ENCODE assay signal across 12 cellular contexts in the genomic region with DNA sequence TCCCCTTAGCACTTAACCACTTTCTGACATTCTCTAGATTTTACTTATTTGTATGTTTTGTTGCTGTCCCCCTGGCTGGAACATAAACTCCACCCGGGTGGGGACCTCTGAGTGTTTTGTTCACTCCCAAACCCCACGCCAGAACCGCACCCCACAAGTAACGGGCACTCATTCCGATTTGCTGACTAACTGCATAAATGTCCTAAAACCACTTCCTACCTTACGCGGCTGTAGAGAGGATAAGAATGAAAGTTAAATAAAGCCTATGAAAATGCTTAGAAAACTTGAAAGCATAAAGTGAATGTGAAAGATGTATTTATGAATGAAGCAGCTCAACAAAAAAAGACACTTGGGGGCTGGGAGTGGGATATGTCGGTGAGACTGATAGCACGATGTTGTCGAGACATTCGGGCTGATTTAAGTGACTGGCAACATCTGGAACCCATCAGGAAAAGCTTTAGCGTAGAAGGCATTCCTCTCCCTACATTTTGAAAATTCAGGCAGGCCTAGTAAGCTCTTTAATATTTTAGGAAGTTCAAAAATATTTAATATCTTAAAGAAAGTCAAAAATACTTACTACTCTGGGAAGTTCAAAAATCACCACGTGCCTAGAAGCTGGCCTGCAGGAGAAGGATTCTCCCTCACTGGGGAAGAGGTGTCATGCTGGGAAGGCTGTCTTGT.
DNase-seq lines count a peak whose midpoint lies in the region; ATAC-seq and TF ChIP-seq lines count a peak whose summit lies in the region.
"Had no signal": no experiment of that assay in that cellular context is flagged by ENCODE, and none has a peak within 500 bp of the region (broad histone marks: within the 10 kb centered on the region; RNA-seq: fewer than 3 reads in every experiment).

No MANE protein-coding gene starts in this region.

- H3K4me1 ChIP-seq in stomach, result peaks cover 5 to 27% (median 17%) of the 10 kb centered on the region in 4 donors

- peak overlapping the region; percentile 43 for H3K4me3 Mint-ChIP-seq in activated T-helper 2 cell treated with anti-CD3 and anti-CD28 coated beads, Interferon-gamma antibody, Interleukin-2, Interleukin-4, amounts not matched to agents 10 μg/mL and 5 μg/mL and 100 μg/mL, durations not matched to agents 14 hours and 24 hours and 36 hours (ENCODE audit: low read depth)
- peak overlapping the region; percentile 57 to 78 (median 70) for H3K4me3 Mint-ChIP-seq in immature natural killer cell

- H3K36me3 Mint-ChIP-seq in activated T-helper 2 cell treated with anti-CD3 and anti-CD28 coated beads, Interferon-gamma antibody, Interleukin-2, Interleukin-4, amounts not matched to agents 10 μg/mL and 5 μg/mL and 100 μg/mL, durations not matched to agents 14 hours and 24 hours and 36 hours (ENCODE audit: low read depth), result no peaks in the 10 kb centered on the region
- H3K36me3 Mint-ChIP-seq in immature natural killer cell, result peaks cover 0 to 4% (median 0%) of the 10 kb centered on the region in 3 donors

- WGBS in stomach, 5 donors, result 52 to 60% (median 55%) methylated on average over 13 of the region's 13 CpGs

- intact Hi-C loops in activated T-helper 2 cell treated with anti-CD3 and anti-CD28 coated beads, Interferon-gamma antibody, Interleukin-2, Interleukin-4, amounts not matched to agents 10 μg/mL and 5 μg/mL and 100 μg/mL, durations not matched to agents 14 hours and 24 hours and 36 hours (cut with micrococcal nuclease), result loop anchor here (2.0 to 5.0 kb wide), 2 partner anchors 121 to 193 kb away; no protein-coding TSS in a partner anchor
- intact Hi-C loops in stomach (cut with DNase I; ENCODE audit: low total_unique reads), result no loop called here

- no peak for TF ChIP-seq POLR2A in stomach (IDR thresholded peaks at IDR 0.05)

- peak overlapping the region in 1 of 5 donors; percentile 17 for H3K27ac ChIP-seq in stomach
- H3K27ac ChIP-seq: gastrocnemius medialis had no signal

- no peaks in the 10 kb centered on the region for H3K36me3 ChIP-seq in stomach
- H3K36me3 ChIP-seq: gastrocnemius medialis had no signal

- H3K4me3 ChIP-seq in AG10803 (ENCODE audit: low read length), result peak overlapping the region; percentile 46
- H3K4me3 ChIP-seq in stomach, result no peak overlapping the region
- H3K4me3 ChIP-seq: gastrocnemius medialis had no signal

- peak overlapping the region; percentile 0 for H3K27ac Mint-ChIP-seq in activated T-helper 2 cell treated with anti-CD3 and anti-CD28 coated beads, Interferon-gamma antibody, Interleukin-2, Interleukin-4, amounts not matched to agents 10 μg/mL and 5 μg/mL and 100 μg/mL, durations not matched to agents 14 hours and 24 hours and 36 hours
- peak overlapping the region in 4 of 6 donors; percentile 0 to 47 (median 4) for H3K27ac Mint-ChIP-seq in immature natural killer cell
- H3K27ac Mint-ChIP-seq: progenitor cell of endocrine pancreas had no signal

- TF ChIP-seq EP300 in stomach (IDR thresholded peaks at IDR 0.05), result no peak

- no peaks in the 10 kb centered on the region for H3K9me3 Mint-ChIP-seq in activated T-helper 2 cell treated with anti-CD3 and anti-CD28 coated beads, Interferon-gamma antibody, Interleukin-2, Interleukin-4, amounts not matched to agents 10 μg/mL and 5 μg/mL and 100 μg/mL, durations not matched to agents 14 hours and 24 hours and 36 hours
- H3K9me3 Mint-ChIP-seq in immature natural killer cell, result no peaks in the 10 kb centered on the region

- DNase-seq in AG10803 (ENCODE audit: low read depth), result peak; percentile 92
- peak; percentile 89 for DNase-seq in HS-5 (ENCODE audit: low read depth)
- DNase-seq in activated T-helper 2 cell treated with anti-CD3 and anti-CD28 coated beads, Interferon-gamma antibody, Interleukin-2, Interleukin-4, amounts not matched to agents 10 μg/mL and 5 μg/mL and 100 μg/mL, durations not matched to agents 14 hours and 24 hours and 36 hours (ENCODE audit: low spot score), result peak; percentile 13
- peak in 1 of 3 donors; percentile 10 for DNase-seq in immature natural killer cell
- no peak for DNase-seq in kidney glomerular epithelial cell (lab: John Stamatoyannopoulos, UW)
- DNase-seq in stomach, result no peak
- DNase-seq in activated effector memory CD4-positive, alpha-beta T cell treated with anti-CD3 and anti-CD28 coated beads, Interleukin-2, amount 50 U/mL, for 16 hours, result no peak
- DNase-seq: activated CD8-positive, alpha-beta memory T cell treated with anti-CD3 and anti-CD28 coated beads for 24 hours; DMS79; gastrocnemius medialis had no signal

- H3K27me3 ChIP-seq in stomach, result no peaks in the 10 kb centered on the region
- H3K27me3 ChIP-seq: gastrocnemius medialis had no signal

- no peak for TF ChIP-seq CTCF in AG10803 (conservative IDR thresholded peaks at IDR 0.05; ENCODE audit: low read length)
- TF ChIP-seq CTCF in stomach (IDR thresholded peaks at IDR 0.05), result no peak

- no peaks in the 10 kb centered on the region for H3K9me3 ChIP-seq in stomach
- H3K9me3 ChIP-seq: gastrocnemius medialis had no signal

- H3K4me1 Mint-ChIP-seq in activated T-helper 2 cell treated with anti-CD3 and anti-CD28 coated beads, Interferon-gamma antibody, Interleukin-2, Interleukin-4, amounts not matched to agents 10 μg/mL and 5 μg/mL and 100 μg/mL, durations not matched to agents 14 hours and 24 hours and 36 hours (ENCODE audit: low read depth), result peaks cover 31% of the 10 kb centered on the region
- peaks cover 40 to 45% of the 10 kb centered on the region in 2 donors for H3K4me1 Mint-ChIP-seq in immature natural killer cell

- H3K27me3 Mint-ChIP-seq in activated T-helper 2 cell treated with anti-CD3 and anti-CD28 coated beads, Interferon-gamma antibody, Interleukin-2, Interleukin-4, amounts not matched to agents 10 μg/mL and 5 μg/mL and 100 μg/mL, durations not matched to agents 14 hours and 24 hours and 36 hours (ENCODE audit: low read depth), result peaks cover 23% of the 10 kb centered on the region
- peaks cover 0 to 5% (median 4%) of the 10 kb centered on the region in 3 donors for H3K27me3 Mint-ChIP-seq in immature natural killer cell (ENCODE audit: low read depth in 3 of 3)

- ATAC-seq in HG03460 (IDR thresholded peaks at IDR 0.05; ENCODE audit: unreplicated experiment), result no peak
- ATAC-seq: gastrocnemius medialis had no signal

Comparison
In these comparisons a context has a peak if more than half of its experiments do, and no peak if none do; other contexts are left out.
1. DNase-seq: peak in AG10803 (single experiment), HS-5 (single experiment) and activated T-helper 2 cell treated with anti-CD3 and anti-CD28 coated beads, Interferon-gamma antibody, Interleukin-2, Interleukin-4, amounts not matched to agents 10 μg/mL and 5 μg/mL and 100 μg/mL, durations not matched to agents 14 hours and 24 hours and 36 hours (single experiment); none in kidney glomerular epithelial cell (single experiment), stomach (single experiment) and activated effector memory CD4-positive, alpha-beta T cell treated with anti-CD3 and anti-CD28 coated beads, Interleukin-2, amount 50 U/mL, for 16 hours (single experiment).